In genomic region chrX:153780678-153781427, GRCh38 we compare ENCODE assay signal across 12 cellular contexts. TPM values are rescaled to one million over a fixed set of nuclear protein-coding genes. Genes with fewer than 3 reads are reported as not detected.
A peak's percentile ranks its signal among the peaks of the same experiment; 100 is the strongest.
DNase-seq lines count a peak whose midpoint lies in the region; ATAC-seq, FAIRE-seq and TF ChIP-seq lines count a peak whose summit lies in the region.
"Had no signal": no experiment of that assay in that cellular context is flagged by ENCODE, and none has a peak within 500 bp of the region (broad histone marks: within the 10 kb centered on the region; RNA-seq: fewer than 3 reads in every experiment).

Gene SRPK3 (plus strand): TSS chrX:153781041. CDS start chrX:153781087, 46 bp downstream.

- no peak within 1 kb of the TSS for H2AFZ ChIP-seq in K562 (ENCODE audit: low read depth, low read length)

- in situ Hi-C loops in K562 (cut with MboI), result no loop called here

- TF ChIP-seq POLR2A in K562 (conservative IDR thresholded peaks at IDR 0.05), result no peak

- H3K27me3 Mint-ChIP-seq in activated CD8-positive, alpha-beta T cell treated with anti-CD3 and anti-CD28 coated beads, Interleukin-2, amount 10 ng/mL, durations not matched to agents 7 days and 5 days (ENCODE audit: low read depth), result peaks cover 6% of the 10 kb centered on the region
- H3K27me3 Mint-ChIP-seq in activated CD8-positive, alpha-beta T cell treated with anti-CD3 and anti-CD28 coated beads for 36 hours, result peaks cover 5% of the 10 kb centered on the region
- H3K27me3 Mint-ChIP-seq in endothelial cell (ENCODE audit: unreplicated experiment) (no peaks in the 10 kb centered on the region), osteocyte (ENCODE audit: unreplicated experiment) (no peaks in the 10 kb centered on the region)

- peaks cover 16% of the 10 kb centered on the region; the same call in 1 of the 3 replicates for H3K36me3 ChIP-seq in K562 (ENCODE audit: control insufficient read depth, insufficient read depth, low read length)
- H3K36me3 ChIP-seq in lung (ENCODE audit: control insufficient read depth in 2 of 2, insufficient read depth in 2 of 2, low read length in 2 of 2), result peaks cover 0 to 11% of the 10 kb centered on the region in 2 donors
- peaks cover 4% of the 10 kb centered on the region for H3K36me3 ChIP-seq in urinary bladder (ENCODE audit: insufficient read depth)

- no peak for DNase-seq in activated CD8-positive, alpha-beta T cell treated with anti-CD3 and anti-CD28 coated beads, Interleukin-2, amount 10 ng/mL, durations not matched to agents 7 days and 5 days
- DNase-seq in activated CD8-positive, alpha-beta T cell treated with anti-CD3 and anti-CD28 coated beads for 36 hours, result no peak
- no peak for DNase-seq in K562 (ENCODE audit: extremely low read depth in 1 of 4, low spot score in 3 of 4)
- DNase-seq in lung (ENCODE audit: low spot score), result no peak
- no peak for DNase-seq in NCI-H345 (lab: John Stamatoyannopoulos, UW)
- DNase-seq in endothelial cell (ENCODE audit: low spot score), result no peak
- DNase-seq in osteocyte (ENCODE audit: extremely low spot score, unreplicated experiment), result no peak
- DNase-seq: activated CD8-positive, alpha-beta memory T cell treated with anti-CD3 and anti-CD28 coated beads, Interleukin-2, amount 50 U/mL, for 48 hours; hippocampal formation; NCI-H1930 had no signal

- H3K9ac ChIP-seq in K562 (ENCODE audit: insufficient read depth in 1 of 2, low read depth in 2 of 2, low read length in 2 of 2), result peak within 1 kb of the TSS in 1 of 2 experiments; percentile 65; a peak in 2 of 4 replicates

- no peak for TF ChIP-seq CTCF in activated CD8-positive, alpha-beta T cell treated with anti-CD3 and anti-CD28 coated beads for 36 hours (IDR thresholded peaks at IDR 0.05)
- TF ChIP-seq CTCF in K562 (IDR thresholded peaks at IDR 0.05 in 2 of 3, conservative IDR thresholded peaks at IDR 0.05 in 1 of 3; ENCODE audit: insufficient read depth in 2 of 3, low read depth in 1 of 3, low read length in 3 of 3) (no peak), lung (IDR thresholded peaks at IDR 0.05; ENCODE audit: control extremely low read depth, extremely low read depth) (no peak), endothelial cell (IDR thresholded peaks at IDR 0.05; ENCODE audit: unreplicated experiment) (no peak), osteocyte (IDR thresholded peaks at IDR 0.05) (no peak)

- TF ChIP-seq RAD21 in K562 (CRISPR knock-in tag; conservative IDR thresholded peaks at IDR 0.05 in 1 of 2, IDR thresholded peaks at IDR 0.05 in 1 of 2), result no peak

- H3K27me3 ChIP-seq in K562 (ENCODE audit: control insufficient read depth in 2 of 2, insufficient read depth in 2 of 2, low read length in 2 of 2), result no peaks in the 10 kb centered on the region
- H3K27me3 ChIP-seq in lung (ENCODE audit: control insufficient read depth, insufficient read depth), result no peaks in the 10 kb centered on the region

- no TSS peak for BruUV-seq in K562 (replicated peaks; lab: Mats Ljungman, UMichigan)

- H3K4me3 Mint-ChIP-seq in activated CD8-positive, alpha-beta T cell treated with anti-CD3 and anti-CD28 coated beads, Interleukin-2, amount 10 ng/mL, durations not matched to agents 7 days and 5 days, result no peak within 1 kb of the TSS
- H3K4me3 Mint-ChIP-seq in activated CD8-positive, alpha-beta T cell treated with anti-CD3 and anti-CD28 coated beads for 36 hours, result no peak within 1 kb of the TSS
- H3K4me3 Mint-ChIP-seq in endothelial cell (ENCODE audit: unreplicated experiment), result no peak within 1 kb of the TSS
- no peak within 1 kb of the TSS for H3K4me3 Mint-ChIP-seq in osteocyte (ENCODE audit: unreplicated experiment)

- H3K4me3 ChIP-seq in K562 (no peak within 1 kb of the TSS), lung (no peak within 1 kb of the TSS), urinary bladder (ENCODE audit: low read depth, low read length) (no peak within 1 kb of the TSS)

- H4K20me1 ChIP-seq in K562 (replicated peaks; ENCODE audit: control insufficient read depth, insufficient read depth, low read length), result no peaks in the 10 kb centered on the region

- H3K4me1 Mint-ChIP-seq in activated CD8-positive, alpha-beta T cell treated with anti-CD3 and anti-CD28 coated beads, Interleukin-2, amount 10 ng/mL, durations not matched to agents 7 days and 5 days (ENCODE audit: low read depth), result peaks cover 7% of the 10 kb centered on the region
- H3K4me1 Mint-ChIP-seq in activated CD8-positive, alpha-beta T cell treated with anti-CD3 and anti-CD28 coated beads for 36 hours (ENCODE audit: low read depth), result no peaks in the 10 kb centered on the region
- no peaks in the 10 kb centered on the region for H3K4me1 Mint-ChIP-seq in endothelial cell (ENCODE audit: unreplicated experiment)
- peaks cover 4% of the 10 kb centered on the region for H3K4me1 Mint-ChIP-seq in osteocyte (ENCODE audit: unreplicated experiment)
- H3K4me1 Mint-ChIP-seq: CD14-positive monocyte had no signal

- H3K27ac ChIP-seq in K562 (ENCODE audit: extremely low read depth, low read depth, low read length) (no peak within 1 kb of the TSS), lung (ENCODE audit: low read depth in 1 of 2, low read length in 1 of 2) (peak within 1 kb of the TSS in 1 of 2 donors; percentile 69), urinary bladder (ENCODE audit: low read depth) (peak within 1 kb of the TSS; percentile 43)

- CTCF ChIA-PET in activated CD8-positive, alpha-beta T cell treated with anti-CD3 and anti-CD28 coated beads, Interleukin-2, amount 10 ng/mL, durations not matched to agents 7 days and 5 days (lab: Charles Lee), result no interaction called here
- CTCF ChIA-PET in activated CD8-positive, alpha-beta T cell treated with anti-CD3 and anti-CD28 coated beads for 36 hours (lab: Charles Lee), result interaction anchor here (1.4 kb wide), 1 partner anchor 18 kb away, joined by 3 read pairs; no protein-coding TSS in a partner anchor
- CTCF ChIA-PET in K562 (lab: Yijun Ruan, JAX; ENCODE audit: low intra/inter-chr PET ratio), result no interaction called here

- H3K27ac Mint-ChIP-seq in activated CD8-positive, alpha-beta T cell treated with anti-CD3 and anti-CD28 coated beads, Interleukin-2, amount 10 ng/mL, durations not matched to agents 7 days and 5 days, result no peak within 1 kb of the TSS
- no peak within 1 kb of the TSS for H3K27ac Mint-ChIP-seq in activated CD8-positive, alpha-beta T cell treated with anti-CD3 and anti-CD28 coated beads for 36 hours
- no peak within 1 kb of the TSS for H3K27ac Mint-ChIP-seq in endothelial cell (ENCODE audit: unreplicated experiment)
- H3K27ac Mint-ChIP-seq in osteocyte (ENCODE audit: unreplicated experiment), result no peak within 1 kb of the TSS

- H3K79me2 ChIP-seq in K562 (ENCODE audit: control insufficient read depth, insufficient read depth, low read length), result no peaks in the 10 kb centered on the region

- intact Hi-C loops in activated CD8-positive, alpha-beta T cell treated with anti-CD3 and anti-CD28 coated beads for 36 hours (cut with micrococcal nuclease), result no loop called here
- intact Hi-C loops in K562 (cut with micrococcal nuclease), result no loop called here

- WGBS in K562 (ENCODE audit: insufficient coverage, low coverage, missing lambda C conversion rate), result 85% methylated on average over 13 of the region's 52 CpGs
- 24 to 58% methylated on average over 16 to 52 of the region's 52 CpGs for WGBS in lung, 2 donors
- 7% methylated on average over 52 of the region's 52 CpGs for WGBS in urinary bladder

- no peaks in the 10 kb centered on the region for H3K36me3 Mint-ChIP-seq in activated CD8-positive, alpha-beta T cell treated with anti-CD3 and anti-CD28 coated beads, Interleukin-2, amount 10 ng/mL, durations not matched to agents 7 days and 5 days (ENCODE audit: low read depth)
- no peaks in the 10 kb centered on the region for H3K36me3 Mint-ChIP-seq in activated CD8-positive, alpha-beta T cell treated with anti-CD3 and anti-CD28 coated beads for 36 hours (ENCODE audit: low read depth)
- H3K36me3 Mint-ChIP-seq in endothelial cell (ENCODE audit: low read depth, unreplicated experiment) (no peaks in the 10 kb centered on the region), osteocyte (ENCODE audit: unreplicated experiment) (no peaks in the 10 kb centered on the region)

- POLR2A ChIA-PET in activated CD8-positive, alpha-beta T cell treated with anti-CD3 and anti-CD28 coated beads, Interleukin-2, amount 10 ng/mL, durations not matched to agents 7 days and 5 days (lab: Charles Lee), result no interaction called here
- POLR2A ChIA-PET in activated CD8-positive, alpha-beta T cell treated with anti-CD3 and anti-CD28 coated beads for 36 hours (lab: Charles Lee), result interaction anchor here (1.0 kb wide), 1 partner anchor 9 kb away, joined by 3 read pairs; no protein-coding TSS in a partner anchor
- POLR2A ChIA-PET in K562 (lab: Yijun Ruan, JAX), result no interaction called here

- H3K9me3 ChIP-seq in K562 (replicated peaks; ENCODE audit: control insufficient read depth, insufficient read depth, low read depth, low read length) (no peaks in the 10 kb centered on the region), lung (ENCODE audit: control insufficient read depth in 2 of 2, insufficient read depth in 1 of 2, low read length in 1 of 2) (peaks cover 0 to under 1% of the 10 kb centered on the region in 2 donors)

- no peak for FAIRE-seq in K562 (lab: Jason Lieb, UNC)

- no peaks in the 10 kb centered on the region for H3K9me3 Mint-ChIP-seq in activated CD8-positive, alpha-beta T cell treated with anti-CD3 and anti-CD28 coated beads, Interleukin-2, amount 10 ng/mL, durations not matched to agents 7 days and 5 days (ENCODE audit: insufficient read depth)
- no peaks in the 10 kb centered on the region for H3K9me3 Mint-ChIP-seq in activated CD8-positive, alpha-beta T cell treated with anti-CD3 and anti-CD28 coated beads for 36 hours
- H3K9me3 Mint-ChIP-seq in endothelial cell (ENCODE audit: unreplicated experiment) (no peaks in the 10 kb centered on the region), osteocyte (ENCODE audit: unreplicated experiment) (no peaks in the 10 kb centered on the region)

- H3K4me1 ChIP-seq in K562 (replicated peaks in 1 of 2; ENCODE audit: control insufficient read depth in 2 of 2, insufficient read depth in 2 of 2, low read length in 2 of 2) (peaks cover 8 to 81% of the 10 kb centered on the region in 2 experiments; a peak in 4 of 5 replicates), lung (ENCODE audit: control insufficient read depth in 2 of 2, insufficient read depth in 2 of 2, low read length in 2 of 2) (peaks cover 0 to 3% of the 10 kb centered on the region in 2 donors), urinary bladder (ENCODE audit: insufficient read depth) (no peaks in the 10 kb centered on the region)

- no peak for TF ChIP-seq EP300 in K562 (IDR thresholded peaks at IDR 0.05; ENCODE audit: low read length)

- peak; percentile 18 for ATAC-seq in activated CD8-positive, alpha-beta T cell treated with anti-CD3 and anti-CD28 coated beads, Interleukin-2, amount 10 ng/mL, durations not matched to agents 7 days and 5 days
- no peak for ATAC-seq in activated CD8-positive, alpha-beta T cell treated with anti-CD3 and anti-CD28 coated beads for 36 hours
- ATAC-seq in K562 (no peak), lung (ENCODE audit: insufficient read depth, low FRiP score) (peak; percentile 19)

- no peak within 1 kb of the TSS for H3K4me2 ChIP-seq in K562 (ENCODE audit: insufficient read depth, low read length)

- peaks cover 6% of the 10 kb centered on the region for H3K9me1 ChIP-seq in K562 (ENCODE audit: control insufficient read depth, insufficient read depth, low read length)

RNA-seq across cellular contexts. Expression of gene SRPK3, which starts in this region (rescaled TPM):
- total RNA-seq in activated CD8-positive, alpha-beta T cell treated with anti-CD3 and anti-CD28 coated beads, Interleukin-2, amount 10 ng/mL, durations not matched to agents 7 days and 5 days, result not detected
- under 1 TPM in 1 of 2 experiments, not detected in 1; 0.09 TPM for total RNA-seq in activated CD8-positive, alpha-beta T cell treated with anti-CD3 and anti-CD28 coated beads for 36 hours
- total RNA-seq in K562 (2011; cell fraction: chromatin; rRNA removed; ENCODE audit: low replicate concordance), result 0.42 TPM in 1 of 2 replicates, not detected in the other
- 0.17 and 0.39 TPM in 2 replicates for total RNA-seq in K562 (2011; cell fraction: nucleolus; rRNA removed)
- 0.07 TPM in 1 of 2 replicates, not detected in the other for total RNA-seq in K562 (2011; cell fraction: nucleoplasm; rRNA removed)
- 0.09 TPM in 1 of 2 replicates, not detected in the other for total RNA-seq in K562 (2014; rRNA removed)
- not detected in 2 replicates for total RNA-seq in K562 (2014; rRNA removed; fragmentation: Illumina TruSeq; extraction: Trizol)
- not detected in 2 replicates for total RNA-seq in K562 (2015; rRNA removed; fragmentation: Illumina TruSeq; extraction: Trizol)
- 0.04 TPM in 1 of 2 replicates, not detected in the other for total RNA-seq in K562 (2021)
- 0.01 and 0.12 TPM in 2 replicates for polyA plus RNA-seq in K562 (2011; rRNA removed)
- 0.03 and 0.15 TPM in 2 replicates for polyA plus RNA-seq in K562 (2011; cell fraction: cytosol; rRNA removed)
- 0.07 and 0.27 TPM in 2 replicates for polyA plus RNA-seq in K562 (2011; cell fraction: nucleus; rRNA removed)
- 0.84 and 1.1 TPM in 2 replicates for polyA plus RNA-seq in K562 (2012)
- polyA plus RNA-seq in K562 (2014; fragmentation: Illumina TruSeq; extraction: Trizol), result 0.03 TPM in 1 of 2 replicates, not detected in the other
- under 1 TPM; 0.04 to 0.06 TPM for polyA plus RNA-seq in K562 (2014; fragmentation: Nextera tagmentation; extraction: Ambion mirVana)
- polyA plus RNA-seq in K562 (2014; rRNA removed), result 0.03 and 0.07 TPM in 2 replicates
- polyA minus RNA-seq in K562 (2011; rRNA and poly(A)+ RNA removed), result not detected in 2 replicates
- polyA minus RNA-seq in K562 (2011; cell fraction: cytosol; rRNA and poly(A)+ RNA removed), result not detected in 2 replicates
- polyA minus RNA-seq in K562 (2011; cell fraction: nucleus; rRNA and poly(A)+ RNA removed), result 0.11 and 0.13 TPM in 2 replicates
- under 1 TPM; 0.15 to 0.23 TPM for total RNA-seq in lung
- polyA plus RNA-seq in lung, result under 1 TPM; 0.04 to 0.14 TPM
- 4.3 TPM for total RNA-seq in urinary bladder
- 2.3 TPM for polyA plus RNA-seq in urinary bladder
- total RNA-seq in endothelial cell (ENCODE audit: unreplicated experiment), result 0.18 TPM
- not detected in 2 replicates for total RNA-seq in osteocyte
- polyA plus RNA-seq: CD14-positive monocyte had no signal

Comparison
In these comparisons a context has a peak if more than half of its experiments do, and no peak if none do; other contexts are left out.
1. Peak in ATAC-seq in activated CD8-positive, alpha-beta T cell treated with anti-CD3 and anti-CD28 coated beads, Interleukin-2, amount 10 ng/mL, durations not matched to agents 7 days and 5 days; RNA of the gene not detected or under 1 TPM.
2. Peak in ATAC-seq in lung; RNA of the gene not detected or under 1 TPM.